ENCODE assay signal across 13 cellular contexts in the genomic region with DNA sequence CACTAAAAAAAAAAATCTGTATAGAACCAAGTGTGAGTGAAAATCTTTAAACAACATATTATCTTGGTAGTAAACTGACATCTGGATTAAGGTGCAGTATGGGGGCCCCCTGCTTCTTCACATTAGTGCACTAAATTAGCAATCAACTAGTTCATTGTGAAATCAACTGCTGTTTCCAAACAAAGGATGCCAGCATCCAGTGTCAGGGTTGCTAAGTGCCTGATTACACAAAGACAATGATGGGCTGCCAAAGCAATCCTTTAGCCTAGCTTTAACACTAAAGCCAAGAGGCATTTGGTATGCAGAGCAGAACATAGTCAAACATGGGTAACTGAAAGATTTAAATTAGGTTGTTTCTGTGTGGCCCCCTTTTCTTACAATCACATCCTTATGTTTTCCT.
A peak's percentile ranks its signal among the peaks of the same experiment; 100 is the strongest.
DNase-seq lines count a peak whose midpoint lies in the region; TF ChIP-seq lines count a peak whose summit lies in the region.
"Had no signal": no experiment of that assay in that cellular context is flagged by ENCODE, and none has a peak within 500 bp of the region (broad histone marks: within the 10 kb centered on the region; RNA-seq: fewer than 3 reads in every experiment).

No MANE protein-coding gene starts in this region.

- H3K18ac ChIP-seq in mesendoderm (ENCODE audit: low read length): no peak overlapping the region

- no peak overlapping the region for H3K56ac ChIP-seq in mesendoderm (ENCODE audit: low read length)

- H3K4me1 ChIP-seq in mesendoderm (ENCODE audit: control insufficient read depth, low read depth, low read length) (no peaks in the 10 kb centered on the region), testis (no peaks in the 10 kb centered on the region)

- TF ChIP-seq POLR2A in testis (IDR thresholded peaks at IDR 0.05): no peak

- H3K36me3 ChIP-seq in mesendoderm (ENCODE audit: control insufficient read depth, insufficient read depth, low read length) (no peaks in the 10 kb centered on the region), testis (ENCODE audit: low read depth, missing control alignments) (no peaks in the 10 kb centered on the region), WERI-Rb-1 (no peaks in the 10 kb centered on the region)

- H3K4me3 ChIP-seq in choroid plexus epithelial cell (ENCODE audit: low read depth, low read length) (no peak overlapping the region), mesendoderm (ENCODE audit: low read length) (no peak overlapping the region), testis (no peak overlapping the region), WERI-Rb-1 (ENCODE audit: low read depth, low read length) (no peak overlapping the region)

- DNase-seq in NCI-H510A treated with DMSO at 0.1 percent for 48 hours (lab: John Stamatoyannopoulos, UW) (peak; percentile 3), NCI-H510A (lab: John Stamatoyannopoulos, UW) (no peak), NCI-H1417 (lab: John Stamatoyannopoulos, UW) (peak in 2 of 3 experiments; percentile 50 to 85), choroid plexus epithelial cell (ENCODE audit: low read depth) (peak; percentile 61), mesendoderm (peak; percentile 96), DMS79 treated with DMSO at 0.1 percent for 48 hours (lab: John Stamatoyannopoulos, UW) (no peak), testis (no peak), WERI-Rb-1 (no peak)
- DNase-seq: ACHN; activated CD4-positive, alpha-beta T cell treated with anti-CD3 and anti-CD28 coated beads, Interleukin-2, amount 10 ng/mL, durations not matched to agents 24 days and 14 days; activated effector memory CD4-positive, alpha-beta T cell treated with Interleukin-2 at 50 U/mL for 16 hours; central memory CD4-positive, alpha-beta T cell; NCI-H187 treated with DMSO at 0.1 percent for 48 hours had no signal

- H3K23ac ChIP-seq in mesendoderm (ENCODE audit: low read length): no peak overlapping the region

- intact Hi-C loops in testis (cut with DNase I; ENCODE audit: low total_unique reads): no loop called here

- H3K4ac ChIP-seq in mesendoderm (ENCODE audit: low read depth, low read length): no peak overlapping the region

- H2BK5ac ChIP-seq in mesendoderm (ENCODE audit: low read length): no peak overlapping the region

- no peak overlapping the region for H4K8ac ChIP-seq in mesendoderm (ENCODE audit: low read depth, low read length)

- H3K4me2 ChIP-seq in mesendoderm (ENCODE audit: low read length): no peak overlapping the region

- H3K27me3 ChIP-seq in mesendoderm (ENCODE audit: insufficient read depth, low read length, poor library complexity) (no peaks in the 10 kb centered on the region), testis (no peaks in the 10 kb centered on the region), WERI-Rb-1 (ENCODE audit: insufficient read depth, low read depth, severe bottlenecking) (no peaks in the 10 kb centered on the region)

- H2AK5ac ChIP-seq in mesendoderm (ENCODE audit: low read length): no peak overlapping the region

- no peak for TF ChIP-seq CTCF in choroid plexus epithelial cell (conservative IDR thresholded peaks at IDR 0.05; ENCODE audit: low read depth, low read length)
- no peak for TF ChIP-seq CTCF in testis (IDR thresholded peaks at IDR 0.05)
- TF ChIP-seq CTCF in WERI-Rb-1 (IDR thresholded peaks at IDR 0.05; ENCODE audit: low read depth, low read length): no peak

- no peak overlapping the region for H2BK15ac ChIP-seq in mesendoderm (replicated peaks; ENCODE audit: low read depth)

- H3K9ac ChIP-seq in mesendoderm (ENCODE audit: low read length): no peak overlapping the region

- no peaks in the 10 kb centered on the region for H3K9me3 ChIP-seq in testis
- H3K9me3 ChIP-seq in WERI-Rb-1 (ENCODE audit: severe bottlenecking): no peaks in the 10 kb centered on the region

- no peak overlapping the region for H2BK120ac ChIP-seq in mesendoderm (ENCODE audit: low read depth, low read length)

- H4K5ac ChIP-seq in mesendoderm (ENCODE audit: low read length): no peak overlapping the region

- H3K79me1 ChIP-seq in mesendoderm (ENCODE audit: low read length): no peaks in the 10 kb centered on the region

- no peaks in the 10 kb centered on the region for H3K79me2 ChIP-seq in mesendoderm (ENCODE audit: control insufficient read depth, insufficient read depth, low read length)

- no peak overlapping the region for H3K27ac ChIP-seq in mesendoderm (ENCODE audit: low read depth, low read length)
- no peak overlapping the region for H3K27ac ChIP-seq in testis
- no peak overlapping the region for H3K27ac ChIP-seq in WERI-Rb-1

Comparison
In these comparisons a context has a peak if more than half of its experiments do, and no peak if none do; other contexts are left out.
1. DNase-seq: peak in NCI-H510A treated with DMSO at 0.1 percent for 48 hours (single experiment), NCI-H1417 (2 of 3), choroid plexus epithelial cell (single experiment) and mesendoderm (single experiment); none in NCI-H510A (single experiment), DMS79 treated with DMSO at 0.1 percent for 48 hours (single experiment), testis (single experiment) and WERI-Rb-1 (single experiment).